10 cellular contexts compared by ENCODE assay signal in the genomic region with DNA sequence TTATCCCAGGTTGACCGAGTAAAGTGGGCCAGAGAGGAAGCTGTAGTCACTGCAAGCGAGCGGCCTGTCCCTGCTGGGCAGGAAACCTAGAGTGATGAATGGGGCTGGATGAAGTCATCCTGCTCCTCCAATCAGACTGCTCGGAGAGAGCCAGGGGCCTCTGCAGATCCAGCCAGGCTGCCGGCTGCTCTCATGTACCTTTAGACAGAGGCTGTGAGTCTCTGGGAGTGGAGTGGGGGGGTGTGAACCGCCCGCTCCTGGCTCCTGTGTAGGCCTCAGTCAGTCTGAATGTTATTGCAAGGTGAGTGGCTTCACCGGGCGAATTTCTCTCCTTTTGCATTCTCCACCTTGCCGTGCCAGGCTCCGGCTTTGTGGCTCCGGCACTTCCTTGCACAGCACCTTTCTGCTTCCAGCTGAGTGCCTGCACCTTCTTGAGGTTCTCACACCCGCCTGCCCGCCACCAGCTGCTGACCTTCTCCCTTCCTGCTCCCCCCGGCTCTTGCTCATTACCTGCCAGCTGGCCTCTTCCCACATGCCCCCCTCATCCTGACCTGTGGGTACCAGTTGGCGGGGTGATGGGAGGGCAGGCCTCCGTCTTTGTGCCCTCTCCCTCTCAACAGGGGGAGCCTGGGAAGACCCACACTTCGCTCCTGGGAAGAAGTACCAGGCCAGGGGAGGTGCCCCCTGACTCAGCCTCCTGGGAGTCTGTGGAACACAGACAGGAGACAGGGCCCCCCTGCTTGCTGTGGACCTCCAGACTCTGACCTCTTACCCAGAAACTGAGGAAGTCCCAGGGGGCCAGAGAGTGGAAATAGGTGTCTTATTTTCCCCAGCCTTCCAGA.
DNase-seq lines count a peak whose midpoint lies in the region; ATAC-seq and TF ChIP-seq lines count a peak whose summit lies in the region.
"Had no signal": no experiment of that assay in that cellular context is flagged by ENCODE, and none has a peak within 500 bp of the region (broad histone marks: within the 10 kb centered on the region; RNA-seq: fewer than 3 reads in every experiment).

No MANE protein-coding gene starts in this region.

- no peak overlapping the region for H3K4me3 ChIP-seq in MM.1S (ENCODE audit: low read length)

- H3K27ac Mint-ChIP-seq in activated CD4-positive, alpha-beta memory T cell treated with anti-CD3 and anti-CD28 coated beads, Interleukin-2, amount 10 ng/mL, durations not matched to agents 7 days and 5 days = no peak overlapping the region
- H3K27ac Mint-ChIP-seq: T-cell had no signal

- no peaks in the 10 kb centered on the region for H3K27me3 Mint-ChIP-seq in activated CD4-positive, alpha-beta memory T cell treated with anti-CD3 and anti-CD28 coated beads, Interleukin-2, amount 10 ng/mL, durations not matched to agents 7 days and 5 days
- H3K27me3 Mint-ChIP-seq: T-cell had no signal

- TF ChIP-seq CTCF in MM.1S (IDR thresholded peaks at IDR 0.05; ENCODE audit: low read length) = no peak

- no peak for ATAC-seq in HG03039 (IDR thresholded peaks at IDR 0.05; ENCODE audit: unreplicated experiment)
- ATAC-seq: T-cell had no signal

- no peak overlapping the region for H3K9ac ChIP-seq in MM.1S (ENCODE audit: low read length)

- H3K27me3 ChIP-seq in MM.1S (replicated peaks; ENCODE audit: insufficient read depth, low read length) = no peaks in the 10 kb centered on the region

- H4K20me1 ChIP-seq in MM.1S (ENCODE audit: insufficient read depth, low read length) = no peaks in the 10 kb centered on the region

- peak; percentile 82 for DNase-seq in Ammon's horn (ENCODE audit: low spot score)
- peak; percentile 44 for DNase-seq in NCI-H2107 treated with DMSO at 0.1 percent for 48 hours (lab: John Stamatoyannopoulos, UW; ENCODE audit: unreplicated experiment)
- peak in 42 of 61 donors; percentile 24 to 97 (median 44) for DNase-seq in caudate nucleus (lab: John Stamatoyannopoulos, UW)
- peak; percentile 75 to 90 for DNase-seq in lung microvascular endothelial cell (ENCODE audit: low read depth in 2 of 2)
- DNase-seq in NCI-H510A treated with DMSO at 0.1 percent for 48 hours (lab: John Stamatoyannopoulos, UW) = no peak
- no peak for DNase-seq in MM.1S
- no peak for DNase-seq in activated CD4-positive, alpha-beta memory T cell treated with anti-CD3 and anti-CD28 coated beads, Interleukin-2, amount 10 ng/mL, durations not matched to agents 7 days and 5 days
- DNase-seq: activated naive CD4-positive, alpha-beta T cell treated with anti-CD3 and anti-CD28 coated beads, Interleukin-2, amount 50 U/mL, for 16 hours; T-cell had no signal

- no peaks in the 10 kb centered on the region for H3K9me2 ChIP-seq in MM.1S (replicated peaks; ENCODE audit: insufficient read depth, low read length)

- H3K27ac ChIP-seq in caudate nucleus (ENCODE audit: low read depth, low read length) (peak overlapping the region; percentile 41), MM.1S (ENCODE audit: low read length) (no peak overlapping the region)

- peaks cover 51% of the 10 kb centered on the region for H3K4me1 Mint-ChIP-seq in activated CD4-positive, alpha-beta memory T cell treated with anti-CD3 and anti-CD28 coated beads, Interleukin-2, amount 10 ng/mL, durations not matched to agents 7 days and 5 days

- H3K9me3 ChIP-seq in MM.1S (replicated peaks; ENCODE audit: insufficient read depth, low read length) = no peaks in the 10 kb centered on the region

- H3K4me2 ChIP-seq in MM.1S (ENCODE audit: low read depth, low read length) = no peak overlapping the region

- POLR2A ChIA-PET in activated CD4-positive, alpha-beta memory T cell treated with anti-CD3 and anti-CD28 coated beads, Interleukin-2, amount 10 ng/mL, durations not matched to agents 7 days and 5 days (lab: Charles Lee) = no interaction called here

- H3F3A ChIP-seq in MM.1S (ENCODE audit: insufficient read depth, low read length) = no peaks in the 10 kb centered on the region

- no peaks in the 10 kb centered on the region for H3K79me2 ChIP-seq in MM.1S (ENCODE audit: low read length)

- CTCF ChIA-PET in activated CD4-positive, alpha-beta memory T cell treated with anti-CD3 and anti-CD28 coated beads, Interleukin-2, amount 10 ng/mL, durations not matched to agents 7 days and 5 days (lab: Charles Lee) = interaction anchor here (1.1 to 1.9 kb wide), 6 partner anchors 8 to 104 kb away, joined by 3 to 10 read pairs (median 4); no protein-coding TSS in a partner anchor

- no peaks in the 10 kb centered on the region for H3K4me1 ChIP-seq in MM.1S (ENCODE audit: low read length)

- H2AFZ ChIP-seq in MM.1S (ENCODE audit: low read length) = no peak overlapping the region

- no peak overlapping the region for H3K4me3 Mint-ChIP-seq in activated CD4-positive, alpha-beta memory T cell treated with anti-CD3 and anti-CD28 coated beads, Interleukin-2, amount 10 ng/mL, durations not matched to agents 7 days and 5 days
- H3K4me3 Mint-ChIP-seq: T-cell had no signal

- H3K36me3 ChIP-seq in MM.1S (replicated peaks; ENCODE audit: insufficient read depth, low read length) = no peaks in the 10 kb centered on the region

- peaks cover 39% of the 10 kb centered on the region for H3K36me3 Mint-ChIP-seq in activated CD4-positive, alpha-beta memory T cell treated with anti-CD3 and anti-CD28 coated beads, Interleukin-2, amount 10 ng/mL, durations not matched to agents 7 days and 5 days (ENCODE audit: low read depth)

- H3K9me3 Mint-ChIP-seq in activated CD4-positive, alpha-beta memory T cell treated with anti-CD3 and anti-CD28 coated beads, Interleukin-2, amount 10 ng/mL, durations not matched to agents 7 days and 5 days = no peaks in the 10 kb centered on the region
- H3K9me3 Mint-ChIP-seq: T-cell had no signal

Comparison
In these comparisons a context has a peak if more than half of its experiments do, and no peak if none do; other contexts are left out.
1. DNase-seq: peak in Ammon's horn (single experiment), NCI-H2107 treated with DMSO at 0.1 percent for 48 hours (single experiment), caudate nucleus (42 of 61) and lung microvascular endothelial cell (2 of 2); none in NCI-H510A treated with DMSO at 0.1 percent for 48 hours (single experiment), MM.1S (single experiment) and activated CD4-positive, alpha-beta memory T cell treated with anti-CD3 and anti-CD28 coated beads, Interleukin-2, amount 10 ng/mL, durations not matched to agents 7 days and 5 days (single experiment).